ENCODE assay signal across 31 cellular contexts in genomic region chr19:6652214-6653094, GRCh38. TPM values are rescaled to one million over a fixed set of nuclear protein-coding genes. Genes with fewer than 3 reads are reported as not detected.
DNase-seq lines count a peak whose midpoint lies in the region; ATAC-seq, FAIRE-seq and TF ChIP-seq lines count a peak whose summit lies in the region.
"Had no signal": no experiment of that assay in that cellular context is flagged by ENCODE, and none has a peak within 500 bp of the region (broad histone marks: within the 10 kb centered on the region; RNA-seq: fewer than 3 reads in every experiment).

No MANE protein-coding gene starts in this region.

- H3K9me3 ChIP-seq in K562 (replicated peaks; ENCODE audit: control insufficient read depth, insufficient read depth, low read depth, low read length): no peaks in the 10 kb centered on the region
- no peaks in the 10 kb centered on the region for H3K9me3 ChIP-seq in MM.1S (replicated peaks; ENCODE audit: insufficient read depth, low read length)
- H3K9me3 ChIP-seq: lower lobe of right lung, mucosa of descending colon, SJCRH30, spleen, upper lobe of right lung had no signal

- H3K4me3 ChIP-seq in K562: no peak overlapping the region
- no peak overlapping the region for H3K4me3 ChIP-seq in MM.1S (ENCODE audit: low read length)
- H3K4me3 ChIP-seq: coronary artery, GM12878, GM23248, heart left ventricle, lower lobe of right lung, mucosa of descending colon, SJCRH30, spleen, upper lobe of right lung had no signal

- no peaks in the 10 kb centered on the region for H3K9me3 Mint-ChIP-seq in stimulated activated naive CD8-positive, alpha-beta T cell treated with anti-CD3 and anti-CD28 coated beads, Interleukin-15, Interleukin-2, amounts not matched to agents 100 ng/mL and 50 ng/mL, for 24 hours
- H3K9me3 Mint-ChIP-seq in T-helper 2 cell treated with Interferon-gamma antibody and Interleukin-4, amounts not matched to agents 5 μg/mL and 100 μg/mL, for 36 hours: no peaks in the 10 kb centered on the region
- H3K9me3 Mint-ChIP-seq: HFFc6 had no signal

- no peaks in the 10 kb centered on the region for H3K9me1 ChIP-seq in K562 (ENCODE audit: control insufficient read depth, insufficient read depth, low read length)

- FAIRE-seq in K562 (lab: Jason Lieb, UNC): peak; percentile 76
- FAIRE-seq: GM12878, TTC549 had no signal

- no peak for TF ChIP-seq RAD21 in K562 (CRISPR knock-in tag; conservative IDR thresholded peaks at IDR 0.05 in 1 of 2, IDR thresholded peaks at IDR 0.05 in 1 of 2)

- peak; percentile 88 for TF ChIP-seq EP300 in K562 (IDR thresholded peaks at IDR 0.05; ENCODE audit: low read length)

- DNase-seq in stimulated activated naive CD8-positive, alpha-beta T cell treated with anti-CD3 and anti-CD28 coated beads, Interleukin-15, Interleukin-2, amounts not matched to agents 100 U/mL and 50 U/mL, for 24 hours: no peak
- DNase-seq in T-helper 2 cell treated with Interferon-gamma antibody and Interleukin-4, amounts not matched to agents 5 μg/mL and 100 μg/mL, for 36 hours (ENCODE audit: low spot score): no peak
- DNase-seq in K562 (ENCODE audit: extremely low read depth in 1 of 4, low spot score in 3 of 4) (peak; percentile 37 to 55 (median 46)), NCI-H2029 treated with DMSO at 0.1 percent for 48 hours (lab: John Stamatoyannopoulos, UW) (no peak), MM.1S (no peak), NCI-H1105 (lab: John Stamatoyannopoulos, UW) (no peak)
- DNase-seq: activated gamma-delta T cell, anterior cingulate cortex, foreskin fibroblast, GM23248, heart left ventricle, HFFc6, kidney glomerular epithelial cell, lower lobe of right lung, mucosa of descending colon, NCI-H1417 treated with DMSO at 0.1 percent for 48 hours, NCI-H2081 treated with DMSO at 0.1 percent for 48 hours, NCI-H82, right cardiac atrium, SJCRH30, spleen, substantia nigra, upper lobe of right lung had no signal

- in situ Hi-C loops in K562 (cut with MboI): no loop called here

- H3K27ac Mint-ChIP-seq in stimulated activated naive CD8-positive, alpha-beta T cell treated with anti-CD3 and anti-CD28 coated beads, Interleukin-15, Interleukin-2, amounts not matched to agents 100 ng/mL and 50 ng/mL, for 24 hours: peak overlapping the region; percentile 69
- H3K27ac Mint-ChIP-seq in T-helper 2 cell treated with Interferon-gamma antibody and Interleukin-4, amounts not matched to agents 5 μg/mL and 100 μg/mL, for 36 hours: peak overlapping the region; percentile 77
- H3K27ac Mint-ChIP-seq: HFFc6 had no signal

- H3K79me2 ChIP-seq in K562 (ENCODE audit: control insufficient read depth, insufficient read depth, low read length) (no peaks in the 10 kb centered on the region), MM.1S (ENCODE audit: low read length) (no peaks in the 10 kb centered on the region)

- no peaks in the 10 kb centered on the region for H3K9me2 ChIP-seq in MM.1S (replicated peaks; ENCODE audit: insufficient read depth, low read length)

- H2AFZ ChIP-seq in K562 (ENCODE audit: low read depth, low read length) (peak overlapping the region; percentile 21; the same call in 1 of the 2 replicates), MM.1S (ENCODE audit: low read length) (no peak overlapping the region)
- H2AFZ ChIP-seq: GM23248 had no signal

- H3K4me2 ChIP-seq in K562 (ENCODE audit: insufficient read depth, low read length) (no peak overlapping the region), MM.1S (ENCODE audit: low read depth, low read length) (no peak overlapping the region)
- H3K4me2 ChIP-seq: KMS-11 had no signal

- 7% methylated on average over 5 of the region's 5 CpGs for WGBS in K562 (ENCODE audit: insufficient coverage, low coverage, missing lambda C conversion rate)

- POLR2A ChIA-PET in K562 (lab: Yijun Ruan, JAX): interaction anchor here (1.0 kb wide), 1 partner anchor 9 kb away, joined by 5 read pairs; no protein-coding TSS in a partner anchor

- H3F3A ChIP-seq in MM.1S (ENCODE audit: insufficient read depth, low read length): no peaks in the 10 kb centered on the region

- TF ChIP-seq CTCF in K562 (IDR thresholded peaks at IDR 0.05 in 2 of 3, conservative IDR thresholded peaks at IDR 0.05 in 1 of 3; ENCODE audit: insufficient read depth in 2 of 3, low read depth in 1 of 3, low read length in 3 of 3): no peak
- no peak for TF ChIP-seq CTCF in MM.1S (IDR thresholded peaks at IDR 0.05; ENCODE audit: low read length)

- H3K36me3 Mint-ChIP-seq in stimulated activated naive CD8-positive, alpha-beta T cell treated with anti-CD3 and anti-CD28 coated beads, Interleukin-15, Interleukin-2, amounts not matched to agents 100 ng/mL and 50 ng/mL, for 24 hours (ENCODE audit: low read depth): peaks cover 2% of the 10 kb centered on the region
- H3K36me3 Mint-ChIP-seq in T-helper 2 cell treated with Interferon-gamma antibody and Interleukin-4, amounts not matched to agents 5 μg/mL and 100 μg/mL, for 36 hours (ENCODE audit: low read depth): peaks cover 3% of the 10 kb centered on the region

- peaks cover 58% of the 10 kb centered on the region for H3K4me1 Mint-ChIP-seq in stimulated activated naive CD8-positive, alpha-beta T cell treated with anti-CD3 and anti-CD28 coated beads, Interleukin-15, Interleukin-2, amounts not matched to agents 100 ng/mL and 50 ng/mL, for 24 hours (ENCODE audit: low read depth)
- peaks cover 46% of the 10 kb centered on the region for H3K4me1 Mint-ChIP-seq in T-helper 2 cell treated with Interferon-gamma antibody and Interleukin-4, amounts not matched to agents 5 μg/mL and 100 μg/mL, for 36 hours (ENCODE audit: low read depth)

- H4K20me1 ChIP-seq in K562 (replicated peaks; ENCODE audit: control insufficient read depth, insufficient read depth, low read length) (no peaks in the 10 kb centered on the region), MM.1S (ENCODE audit: insufficient read depth, low read length) (no peaks in the 10 kb centered on the region)

- no peak for ATAC-seq in stimulated activated naive CD8-positive, alpha-beta T cell treated with anti-CD3 and anti-CD28 coated beads, Interleukin-15, Interleukin-2, amounts not matched to agents 100 U/mL and 50 U/mL, for 24 hours
- ATAC-seq in K562: peak; percentile 56
- ATAC-seq: esophagus mucosa, GM12878, heart left ventricle, lower lobe of right lung, mucosa of descending colon, right cardiac atrium, upper lobe of right lung had no signal

- H3K9ac ChIP-seq in K562 (ENCODE audit: insufficient read depth in 1 of 2, low read depth in 2 of 2, low read length in 2 of 2) (no peak overlapping the region; a peak in 1 of 4 replicates), MM.1S (ENCODE audit: low read length) (no peak overlapping the region)
- H3K9ac ChIP-seq: GM23248, KMS-11 had no signal

- CTCF ChIA-PET in K562 (lab: Yijun Ruan, JAX; ENCODE audit: low intra/inter-chr PET ratio): no interaction called here

- H3K27ac ChIP-seq in K562 (ENCODE audit: extremely low read depth, low read depth, low read length) (peak overlapping the region; percentile 33; the same call in 2 of the 3 replicates), MM.1S (ENCODE audit: low read length) (no peak overlapping the region)
- H3K27ac ChIP-seq: C4-2B, coronary artery, GM23248, KMS-11, lower lobe of right lung, SJCRH30, upper lobe of right lung had no signal

- H3K4me1 ChIP-seq in K562 (replicated peaks in 1 of 2; ENCODE audit: control insufficient read depth in 2 of 2, insufficient read depth in 2 of 2, low read length in 2 of 2) (peaks cover 13 to 22% of the 10 kb centered on the region in 2 experiments; a peak in 4 of 5 replicates), MM.1S (ENCODE audit: low read length) (no peaks in the 10 kb centered on the region)
- H3K4me1 ChIP-seq: lower lobe of right lung, SJCRH30, upper lobe of right lung had no signal

- no peak for TF ChIP-seq POLR2A in K562 (conservative IDR thresholded peaks at IDR 0.05)

- no peak overlapping the region for H3K4me3 Mint-ChIP-seq in stimulated activated naive CD8-positive, alpha-beta T cell treated with anti-CD3 and anti-CD28 coated beads, Interleukin-15, Interleukin-2, amounts not matched to agents 100 ng/mL and 50 ng/mL, for 24 hours
- peak overlapping the region; percentile 40 for H3K4me3 Mint-ChIP-seq in T-helper 2 cell treated with Interferon-gamma antibody and Interleukin-4, amounts not matched to agents 5 μg/mL and 100 μg/mL, for 36 hours
- H3K4me3 Mint-ChIP-seq: HFFc6 had no signal

- no peaks in the 10 kb centered on the region for H3K27me3 Mint-ChIP-seq in stimulated activated naive CD8-positive, alpha-beta T cell treated with anti-CD3 and anti-CD28 coated beads, Interleukin-15, Interleukin-2, amounts not matched to agents 100 ng/mL and 50 ng/mL, for 24 hours
- H3K27me3 Mint-ChIP-seq in T-helper 2 cell treated with Interferon-gamma antibody and Interleukin-4, amounts not matched to agents 5 μg/mL and 100 μg/mL, for 36 hours (ENCODE audit: low read depth): no peaks in the 10 kb centered on the region

- no TSS peak for BruUV-seq in K562 (replicated peaks; lab: Mats Ljungman, UMichigan)

- H3K36me3 ChIP-seq in K562 (ENCODE audit: control insufficient read depth, insufficient read depth, low read length): no peaks in the 10 kb centered on the region
- no peaks in the 10 kb centered on the region for H3K36me3 ChIP-seq in MM.1S (replicated peaks; ENCODE audit: insufficient read depth, low read length)
- H3K36me3 ChIP-seq: heart left ventricle, lower lobe of right lung, SJCRH30, spleen, upper lobe of right lung had no signal

- H3K27me3 ChIP-seq in K562 (ENCODE audit: control insufficient read depth in 2 of 2, insufficient read depth in 2 of 2, low read length in 2 of 2) (peaks cover 2% of the 10 kb centered on the region in 2 experiments; a peak in 2 of 5 replicates), MM.1S (replicated peaks; ENCODE audit: insufficient read depth, low read length) (peaks cover 78% of the 10 kb centered on the region)
- H3K27me3 ChIP-seq: SJCRH30 had no signal

- intact Hi-C loops in K562 (cut with micrococcal nuclease): no loop called here

RNA-seq across cellular contexts. Expression of gene TNFSF14, which starts 17.5 kb away (rescaled TPM):
- total RNA-seq in K562 (2011; cell fraction: chromatin; rRNA removed; ENCODE audit: low replicate concordance): 0.26 and 0.42 TPM in 2 replicates
- total RNA-seq in K562 (2011; cell fraction: nucleolus; rRNA removed): 0.39 and 0.50 TPM in 2 replicates
- total RNA-seq in K562 (2011; cell fraction: nucleoplasm; rRNA removed): 0.15 and 0.76 TPM in 2 replicates
- total RNA-seq in K562 (2014; rRNA removed) (0.08 TPM in 1 of 2 replicates, not detected in the other), K562 (2014; rRNA removed; fragmentation: Illumina TruSeq; extraction: Trizol) (0.04 and 0.06 TPM in 2 replicates), K562 (2015; rRNA removed; fragmentation: Illumina TruSeq; extraction: Trizol) (0.04 and 0.07 TPM in 2 replicates), K562 (2021) (0.20 and 0.42 TPM in 2 replicates)
- polyA plus RNA-seq in K562 (2011; rRNA removed) (0.32 and 0.38 TPM in 2 replicates), K562 (2014; fragmentation: Illumina TruSeq; extraction: Trizol) (0.12 and 0.15 TPM in 2 replicates), K562 (2014; fragmentation: Nextera tagmentation; extraction: Ambion mirVana) (under 1 TPM; 0.01 to 0.04 TPM), K562 (2014; rRNA removed) (not detected in 2 replicates)
- polyA plus RNA-seq in K562 (2011; cell fraction: cytosol; rRNA removed): 0.55 and 0.59 TPM in 2 replicates
- 0.27 and 0.34 TPM in 2 replicates for polyA plus RNA-seq in K562 (2011; cell fraction: nucleus; rRNA removed)
- 0.20 and 0.26 TPM in 2 replicates for polyA plus RNA-seq in K562 (2012)
- 0.74 and 0.87 TPM in 2 replicates for polyA minus RNA-seq in K562 (2011; rRNA and poly(A)+ RNA removed)
- 0.29 TPM in 1 of 2 replicates, not detected in the other for polyA minus RNA-seq in K562 (2011; cell fraction: cytosol; rRNA and poly(A)+ RNA removed)
- polyA minus RNA-seq in K562 (2011; cell fraction: nucleus; rRNA and poly(A)+ RNA removed): 0.11 and 0.13 TPM in 2 replicates
- total RNA-seq: GM23248, HFFc6, SJCRH30 had no signal
- polyA plus RNA-seq: GM23248, neural cell had no signal

Comparison
In these comparisons a context has a peak if more than half of its experiments do, and no peak if none do; other contexts are left out.
1. DNase-seq: peak in K562 (4 of 4); none in stimulated activated naive CD8-positive, alpha-beta T cell treated with anti-CD3 and anti-CD28 coated beads, Interleukin-15, Interleukin-2, amounts not matched to agents 100 U/mL and 50 U/mL, for 24 hours (single experiment), T-helper 2 cell treated with Interferon-gamma antibody and Interleukin-4, amounts not matched to agents 5 μg/mL and 100 μg/mL, for 36 hours (single experiment), NCI-H2029 treated with DMSO at 0.1 percent for 48 hours (single experiment), MM.1S (single experiment) and NCI-H1105 (single experiment).